18 cellular contexts compared by ENCODE assay signal in the genomic region with DNA sequence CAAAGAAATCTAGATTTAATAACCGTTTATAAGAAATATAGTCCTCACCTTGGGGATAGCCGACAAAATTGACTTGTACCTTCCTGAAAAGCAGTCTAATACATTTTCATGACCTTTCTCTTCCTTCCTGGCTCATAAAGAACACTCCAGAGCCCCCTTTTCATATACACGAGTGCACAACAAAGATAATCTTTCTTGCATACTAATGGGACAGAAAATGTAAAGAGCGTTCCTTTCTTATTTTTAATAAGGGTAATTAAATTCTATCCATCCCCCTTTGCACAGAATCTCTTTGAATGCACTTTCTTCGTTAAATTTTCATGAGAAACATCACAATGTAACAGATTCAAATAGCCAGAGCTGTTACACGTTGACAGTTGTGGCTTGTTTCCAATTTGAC.
DNase-seq lines count a peak whose midpoint lies in the region; TF ChIP-seq lines count a peak whose summit lies in the region.
"Had no signal": no experiment of that assay in that cellular context is flagged by ENCODE, and none has a peak within 500 bp of the region (broad histone marks: within the 10 kb centered on the region; RNA-seq: fewer than 3 reads in every experiment).

No MANE protein-coding gene starts in this region.

- CTCF ChIA-PET in activated CD4-positive, alpha-beta memory T cell treated with anti-CD3 and anti-CD28 coated beads, Interleukin-2, amount 10 ng/mL, durations not matched to agents 7 days and 5 days (lab: Charles Lee) = no interaction called here

- DNase-seq in COR-L47 (lab: John Stamatoyannopoulos, UW) (peak; percentile 50), astrocyte of the hippocampus (ENCODE audit: low read depth, low spot score) (peak; percentile 22), NCI-H128 (lab: John Stamatoyannopoulos, UW; ENCODE audit: unreplicated experiment) (no peak), BE2C (no peak)
- no peak for DNase-seq in activated CD4-positive, alpha-beta memory T cell treated with anti-CD3 and anti-CD28 coated beads, Interleukin-2, amount 10 ng/mL, durations not matched to agents 7 days and 5 days
- DNase-seq: Caco-2; CD4-positive, alpha-beta T cell; DMS153; DND-41; GDM1; H9; HFFc6 had no signal

- H3K4me1 ChIP-seq in BE2C = no peaks in the 10 kb centered on the region
- H3K4me1 ChIP-seq: Caco-2 had no signal

- H3K4me3 Mint-ChIP-seq in nephron = no peak overlapping the region
- no peak overlapping the region for H3K4me3 Mint-ChIP-seq in activated CD4-positive, alpha-beta memory T cell treated with anti-CD3 and anti-CD28 coated beads, Interleukin-2, amount 10 ng/mL, durations not matched to agents 7 days and 5 days
- H3K4me3 Mint-ChIP-seq: B cell; CD14-positive monocyte; CD4-positive, alpha-beta T cell; GM23338; H9; HFFc6 had no signal

- no peak overlapping the region for H3K4me3 ChIP-seq in BE2C (ENCODE audit: low read depth, low read length)
- H3K4me3 ChIP-seq: BLaER1 treated with 17β-estradiol and CSF1 and Interleukin-3, amounts not matched to agents 10 nM and 100 nM; GM12878; GM23338 had no signal

- H3K36me3 Mint-ChIP-seq in nephron (ENCODE audit: low read depth) = peaks cover 10% of the 10 kb centered on the region
- H3K36me3 Mint-ChIP-seq in activated CD4-positive, alpha-beta memory T cell treated with anti-CD3 and anti-CD28 coated beads, Interleukin-2, amount 10 ng/mL, durations not matched to agents 7 days and 5 days (ENCODE audit: low read depth) = no peaks in the 10 kb centered on the region
- H3K36me3 Mint-ChIP-seq: CD14-positive monocyte had no signal

- peak overlapping the region in 2 of 3 experiments; percentile 13 to 33 for H3K27ac Mint-ChIP-seq in nephron
- no peak overlapping the region for H3K27ac Mint-ChIP-seq in activated CD4-positive, alpha-beta memory T cell treated with anti-CD3 and anti-CD28 coated beads, Interleukin-2, amount 10 ng/mL, durations not matched to agents 7 days and 5 days
- H3K27ac Mint-ChIP-seq: B cell; CD14-positive monocyte; CD4-positive, alpha-beta T cell; GM23338; H9; HFFc6 had no signal

- no peaks in the 10 kb centered on the region for H3K27me3 Mint-ChIP-seq in nephron (ENCODE audit: low read depth)
- H3K27me3 Mint-ChIP-seq in activated CD4-positive, alpha-beta memory T cell treated with anti-CD3 and anti-CD28 coated beads, Interleukin-2, amount 10 ng/mL, durations not matched to agents 7 days and 5 days = no peaks in the 10 kb centered on the region
- H3K27me3 Mint-ChIP-seq: B cell; CD4-positive, alpha-beta T cell had no signal

- no peaks in the 10 kb centered on the region for H3K9me3 Mint-ChIP-seq in nephron
- no peaks in the 10 kb centered on the region for H3K9me3 Mint-ChIP-seq in activated CD4-positive, alpha-beta memory T cell treated with anti-CD3 and anti-CD28 coated beads, Interleukin-2, amount 10 ng/mL, durations not matched to agents 7 days and 5 days
- H3K9me3 Mint-ChIP-seq: CD14-positive monocyte; CD4-positive, alpha-beta T cell; GM23338; H9 had no signal

- POLR2A ChIA-PET in activated CD4-positive, alpha-beta memory T cell treated with anti-CD3 and anti-CD28 coated beads, Interleukin-2, amount 10 ng/mL, durations not matched to agents 7 days and 5 days (lab: Charles Lee) = no interaction called here

- H3K27me3 ChIP-seq in BE2C = no peaks in the 10 kb centered on the region
- H3K27me3 ChIP-seq: BLaER1 treated with 17β-estradiol and CSF1 and Interleukin-3, amounts not matched to agents 10 nM and 100 nM had no signal

- TF ChIP-seq CTCF in nephron (IDR thresholded peaks at IDR 0.05; ENCODE audit: unreplicated experiment in 3 of 3) (no peak), BE2C (IDR thresholded peaks at IDR 0.05; ENCODE audit: low read depth, low read length) (no peak)

- no peaks in the 10 kb centered on the region for H3K36me3 ChIP-seq in BE2C
- H3K36me3 ChIP-seq: BLaER1 treated with 17β-estradiol and CSF1 and Interleukin-3, amounts not matched to agents 10 nM and 100 nM had no signal

- no peaks in the 10 kb centered on the region for H3K9me3 ChIP-seq in BE2C
- H3K9me3 ChIP-seq: BLaER1 treated with 17β-estradiol and CSF1 and Interleukin-3, amounts not matched to agents 10 nM and 100 nM; Caco-2 had no signal

- H3K4me1 Mint-ChIP-seq in nephron = peaks cover 18% of the 10 kb centered on the region
- no peaks in the 10 kb centered on the region for H3K4me1 Mint-ChIP-seq in activated CD4-positive, alpha-beta memory T cell treated with anti-CD3 and anti-CD28 coated beads, Interleukin-2, amount 10 ng/mL, durations not matched to agents 7 days and 5 days
- H3K4me1 Mint-ChIP-seq: B cell, CD14-positive monocyte had no signal

Comparison
In these comparisons a context has a peak if more than half of its experiments do, and no peak if none do; other contexts are left out.
1. DNase-seq: peak in COR-L47 (single experiment) and astrocyte of the hippocampus (single experiment); none in NCI-H128 (single experiment), activated CD4-positive, alpha-beta memory T cell treated with anti-CD3 and anti-CD28 coated beads, Interleukin-2, amount 10 ng/mL, durations not matched to agents 7 days and 5 days (single experiment) and BE2C (single experiment).